8 cellular contexts compared by ENCODE assay signal in the genomic region with DNA sequence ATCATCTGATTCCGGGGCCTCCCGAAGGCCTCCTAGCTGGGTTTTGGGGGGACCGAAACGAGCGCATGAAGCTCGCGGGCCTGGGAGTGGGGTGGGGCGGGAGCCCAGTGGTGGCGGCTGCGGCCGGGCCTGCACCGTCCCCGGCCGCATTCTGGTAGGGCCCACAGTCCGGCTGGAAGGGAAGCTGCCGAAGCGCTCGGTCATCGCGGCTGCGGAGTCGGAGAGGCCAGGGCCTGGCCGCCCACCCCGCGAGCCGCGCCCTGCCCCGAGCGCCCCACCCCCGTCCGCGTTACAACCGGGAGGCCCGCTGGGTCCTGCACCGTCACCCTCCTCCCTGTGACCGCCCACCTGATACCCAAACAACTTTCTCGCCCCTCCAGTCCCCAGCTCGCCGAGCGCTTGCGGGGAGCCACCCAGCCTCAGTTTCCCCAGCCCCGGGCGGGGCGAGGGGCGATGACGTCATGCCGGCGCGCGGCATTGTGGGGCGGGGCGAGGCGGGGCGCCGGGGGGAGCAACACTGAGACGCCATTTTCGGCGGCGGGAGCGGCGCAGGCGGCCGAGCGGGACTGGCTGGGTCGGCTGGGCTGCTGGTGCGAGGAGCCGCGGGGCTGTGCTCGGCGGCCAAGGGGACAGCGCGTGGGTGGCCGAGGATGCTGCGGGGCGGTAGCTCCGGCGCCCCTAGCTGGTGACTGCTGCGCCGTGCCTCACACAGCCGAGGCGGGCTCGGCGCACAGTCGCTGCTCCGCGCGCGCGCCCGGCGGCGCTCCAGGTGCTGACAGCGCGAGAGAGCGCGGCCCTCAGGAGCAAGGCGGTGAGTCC. TPM values are rescaled to one million over a fixed set of nuclear protein-coding genes. Genes with fewer than 3 reads are reported as not detected.
DNase-seq lines count a peak whose midpoint lies in the region; TF ChIP-seq lines count a peak whose summit lies in the region.

A gene (plus strand): TSS at position 528 of the 819 bp plus-strand sequence. CDS start 25,354 bp downstream, outside the sequence.

- H3K27ac ChIP-seq in HUES6 (ENCODE audit: low read depth, low read length) (peak within 1 kb of the TSS; percentile 98), osteoblast (ENCODE audit: low read depth, low read length) (peak within 1 kb of the TSS; percentile 93), temporal lobe (ENCODE audit: low read depth, low read length) (peak within 1 kb of the TSS; percentile 95)

- H3K9ac ChIP-seq in HUES6 (ENCODE audit: low read length), result peak within 1 kb of the TSS; percentile 94

- H3K36me3 Mint-ChIP-seq in activated naive CD4-positive, alpha-beta T cell treated with anti-CD3 and anti-CD28 coated beads, Interleukin-2, amount 50 U/mL, for 24 hours, result no peaks in the 10 kb centered on the region

- H3K9me3 Mint-ChIP-seq in activated naive CD4-positive, alpha-beta T cell treated with anti-CD3 and anti-CD28 coated beads, Interleukin-2, amount 50 U/mL, for 24 hours, result no peaks in the 10 kb centered on the region

- H4K20me1 ChIP-seq in osteoblast (ENCODE audit: insufficient read depth, low read length), result peaks cover 34% of the 10 kb centered on the region

- H3K27ac Mint-ChIP-seq in activated naive CD4-positive, alpha-beta T cell treated with anti-CD3 and anti-CD28 coated beads, Interleukin-2, amount 50 U/mL, for 24 hours, result peak within 1 kb of the TSS; percentile 79

- peaks cover 7% of the 10 kb centered on the region; the same call in 1 of the 2 replicates for H3K36me3 ChIP-seq in HUES6 (ENCODE audit: control insufficient read depth, insufficient read depth, low read length)
- peaks cover 9% of the 10 kb centered on the region for H3K36me3 ChIP-seq in osteoblast (ENCODE audit: insufficient read depth, low read length)

- H2AFZ ChIP-seq in osteoblast (ENCODE audit: low read length), result peak within 1 kb of the TSS; percentile 68

- H3K4me1 ChIP-seq in HUES6 (ENCODE audit: control insufficient read depth, insufficient read depth, low read length) (peaks cover 19% of the 10 kb centered on the region), osteoblast (ENCODE audit: insufficient read depth, low read length) (peaks cover 35% of the 10 kb centered on the region)

- peak within 1 kb of the TSS; percentile 86 for H3K4me2 ChIP-seq in osteoblast (ENCODE audit: insufficient read depth, low read length)

- peaks cover 34% of the 10 kb centered on the region for H3K4me1 Mint-ChIP-seq in activated naive CD4-positive, alpha-beta T cell treated with anti-CD3 and anti-CD28 coated beads, Interleukin-2, amount 50 U/mL, for 24 hours

- peak within 1 kb of the TSS; percentile 90 for H3K4me3 Mint-ChIP-seq in activated naive CD4-positive, alpha-beta T cell treated with anti-CD3 and anti-CD28 coated beads, Interleukin-2, amount 50 U/mL, for 24 hours

- H3K4me3 ChIP-seq in HUES6 (ENCODE audit: low read depth, low read length) (peak within 1 kb of the TSS; percentile 96), osteoblast (ENCODE audit: insufficient read depth, low read length) (peak within 1 kb of the TSS; percentile 81)

- H3K79me2 ChIP-seq in osteoblast (ENCODE audit: insufficient read depth, low read length), result peaks cover 51% of the 10 kb centered on the region

- no peaks in the 10 kb centered on the region for H3K27me3 ChIP-seq in HUES6 (ENCODE audit: control insufficient read depth, insufficient read depth, low read length)
- H3K27me3 ChIP-seq in osteoblast (ENCODE audit: insufficient read depth, low read length), result no peaks in the 10 kb centered on the region

- TF ChIP-seq CTCF in GM20000 (IDR thresholded peaks at IDR 0.05; ENCODE audit: extremely low read depth, missing control alignments) (no peak), osteoblast (IDR thresholded peaks at IDR 0.05; ENCODE audit: extremely low read depth, low read depth, low read length) (no peak)

- H3K27me3 Mint-ChIP-seq in activated naive CD4-positive, alpha-beta T cell treated with anti-CD3 and anti-CD28 coated beads, Interleukin-2, amount 50 U/mL, for 24 hours, result no peaks in the 10 kb centered on the region

- in situ Hi-C loops in Caki2 (cut with HindIII; ENCODE audit: low pct_unique_long_range_greater_than_20kb, low sequenced_read_pairs), result no loop called here

- no peaks in the 10 kb centered on the region for H3K9me3 ChIP-seq in HUES6 (ENCODE audit: control insufficient read depth, insufficient read depth, low read depth, low read length)
- H3K9me3 ChIP-seq in osteoblast (ENCODE audit: low read depth, low read length), result no peaks in the 10 kb centered on the region

- DNase-seq in Caki2 (ENCODE audit: low read depth), result peak; percentile 67
- peak; percentile 96 for DNase-seq in GM20000 (ENCODE audit: low spot score)
- DNase-seq in SK-N-DZ (ENCODE audit: low spot score), result peak; percentile 32
- DNase-seq in glomerular visceral epithelial cell (ENCODE audit: extremely low spot score), result peak; percentile 71
- peak; percentile 97 for DNase-seq in osteoblast (ENCODE audit: insufficient read length, low spot score, missing footprints)

RNA-seq across cellular contexts. Expression of the gene that starts here (rescaled TPM):
- 55.8 and 80.3 TPM in 2 replicates for total RNA-seq in Caki2 (2014; rRNA removed; shearing (Covaris generic); ENCODE audit: low replicate concordance)
- 159 and 164 TPM in 2 replicates for polyA plus RNA-seq in SK-N-DZ (2014; cell fraction: cytosol; rRNA removed)
- polyA plus RNA-seq in SK-N-DZ (2014; cell fraction: nucleus; rRNA removed), result 125 and 134 TPM in 2 replicates
- total RNA-seq in osteoblast (198 and 205 TPM in 2 replicates), temporal lobe (412 TPM)

Comparison
In these comparisons a context has a peak if more than half of its experiments do, and no peak if none do; other contexts are left out.
1. Peak in every context shown above with its lines: DNase-seq, H3K4me3 ChIP-seq and H3K27ac ChIP-seq.
2. DNase-seq: peak in every context shown above with its lines; median percentile 97 in osteoblast; 96 in GM20000; 71 in glomerular visceral epithelial cell; 67 in Caki2; 32 in SK-N-DZ.